3 cellular contexts compared by ENCODE assay signal in the genomic region with DNA sequence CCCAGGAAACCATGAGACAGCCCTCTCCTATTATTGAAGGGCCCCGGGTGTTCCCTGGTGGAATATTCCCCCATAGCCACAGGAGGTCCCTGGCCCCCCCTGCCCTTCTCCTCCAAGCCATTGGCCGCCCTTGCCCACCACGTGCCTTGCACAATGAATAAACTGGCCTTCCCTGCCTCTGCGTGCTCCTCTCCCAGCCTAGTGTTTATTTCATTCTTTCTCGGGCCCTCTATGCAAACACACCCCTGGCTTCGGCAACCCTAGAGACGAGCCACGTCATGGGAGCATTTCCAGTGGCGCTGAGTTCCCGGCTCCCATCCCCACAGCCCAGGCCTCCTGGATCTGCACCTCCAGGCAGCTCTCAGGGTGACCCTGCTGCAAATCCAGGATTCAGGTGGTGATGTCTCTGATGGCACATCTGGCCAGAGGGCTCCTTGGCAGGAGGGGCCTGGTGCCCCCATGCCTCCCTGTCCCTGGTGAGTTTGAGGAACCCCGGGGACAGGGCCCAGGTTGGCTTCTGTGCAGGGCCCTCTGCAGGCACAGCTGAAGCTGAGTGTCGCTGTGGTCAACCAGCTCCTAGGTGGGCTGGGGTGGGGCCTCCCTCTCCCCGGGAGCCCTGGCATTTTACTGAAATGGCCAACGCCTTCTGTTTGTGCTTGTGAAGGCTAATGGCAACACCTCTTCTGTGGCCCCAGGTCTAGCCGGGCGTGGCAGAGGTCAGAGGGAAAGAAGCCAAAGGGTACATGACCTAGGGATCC.
A peak's percentile ranks its signal among the peaks of the same experiment; 100 is the strongest.
TF ChIP-seq lines count a peak whose summit lies in the region.

No MANE protein-coding gene starts in this region.

TF ChIP-seq in SK-N-SH, 30 proteins besides CTCF, POLR2A, EP300 and RAD21:
- TF ChIP-seq YY1 (IDR thresholded peaks at IDR 0.05; ENCODE audit: low read depth) (no peak), TCF12 (IDR thresholded peaks at IDR 0.05) (no peak), MXI1 (IDR thresholded peaks at IDR 0.05; ENCODE audit: low read depth, low read length) (no peak), POLR2AphosphoS5 (IDR thresholded peaks at IDR 0.05; ENCODE audit: low read depth, low read length) (no peak), TAF1 (IDR thresholded peaks at IDR 0.05; ENCODE audit: borderline replicate concordance, low read depth, low read length) (no peak), RCOR1 (IDR thresholded peaks at IDR 0.05; ENCODE audit: low read length) (no peak), GABPA (IDR thresholded peaks at IDR 0.05; ENCODE audit: low read depth) (no peak), FOXM1 (IDR thresholded peaks at IDR 0.05; ENCODE audit: low read depth) (no peak)
- TF ChIP-seq, protein P1, sequence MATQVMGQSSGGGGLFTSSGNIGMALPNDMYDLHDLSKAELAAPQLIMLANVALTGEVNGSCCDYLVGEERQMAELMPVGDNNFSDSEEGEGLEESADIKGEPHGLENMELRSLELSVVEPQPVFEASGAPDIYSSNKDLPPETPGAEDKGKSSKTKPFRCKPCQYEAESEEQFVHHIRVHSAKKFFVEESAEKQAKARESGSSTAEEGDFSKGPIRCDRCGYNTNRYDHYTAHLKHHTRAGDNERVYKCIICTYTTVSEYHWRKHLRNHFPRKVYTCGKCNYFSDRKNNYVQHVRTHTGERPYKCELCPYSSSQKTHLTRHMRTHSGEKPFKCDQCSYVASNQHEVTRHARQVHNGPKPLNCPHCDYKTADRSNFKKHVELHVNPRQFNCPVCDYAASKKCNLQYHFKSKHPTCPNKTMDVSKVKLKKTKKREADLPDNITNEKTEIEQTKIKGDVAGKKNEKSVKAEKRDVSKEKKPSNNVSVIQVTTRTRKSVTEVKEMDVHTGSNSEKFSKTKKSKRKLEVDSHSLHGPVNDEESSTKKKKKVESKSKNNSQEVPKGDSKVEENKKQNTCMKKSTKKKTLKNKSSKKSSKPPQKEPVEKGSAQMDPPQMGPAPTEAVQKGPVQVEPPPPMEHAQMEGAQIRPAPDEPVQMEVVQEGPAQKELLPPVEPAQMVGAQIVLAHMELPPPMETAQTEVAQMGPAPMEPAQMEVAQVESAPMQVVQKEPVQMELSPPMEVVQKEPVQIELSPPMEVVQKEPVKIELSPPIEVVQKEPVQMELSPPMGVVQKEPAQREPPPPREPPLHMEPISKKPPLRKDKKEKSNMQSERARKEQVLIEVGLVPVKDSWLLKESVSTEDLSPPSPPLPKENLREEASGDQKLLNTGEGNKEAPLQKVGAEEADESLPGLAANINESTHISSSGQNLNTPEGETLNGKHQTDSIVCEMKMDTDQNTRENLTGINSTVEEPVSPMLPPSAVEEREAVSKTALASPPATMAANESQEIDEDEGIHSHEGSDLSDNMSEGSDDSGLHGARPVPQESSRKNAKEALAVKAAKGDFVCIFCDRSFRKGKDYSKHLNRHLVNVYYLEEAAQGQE (IDR thresholded peaks at IDR 0.05; ENCODE audit: low read depth, low read length), result no peak
- TF ChIP-seq, protein P2, sequence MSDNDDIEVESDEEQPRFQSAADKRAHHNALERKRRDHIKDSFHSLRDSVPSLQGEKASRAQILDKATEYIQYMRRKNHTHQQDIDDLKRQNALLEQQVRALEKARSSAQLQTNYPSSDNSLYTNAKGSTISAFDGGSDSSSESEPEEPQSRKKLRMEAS (IDR thresholded peaks at IDR 0.05; ENCODE audit: low read depth), result no peak
- TF ChIP-seq, protein P3, sequence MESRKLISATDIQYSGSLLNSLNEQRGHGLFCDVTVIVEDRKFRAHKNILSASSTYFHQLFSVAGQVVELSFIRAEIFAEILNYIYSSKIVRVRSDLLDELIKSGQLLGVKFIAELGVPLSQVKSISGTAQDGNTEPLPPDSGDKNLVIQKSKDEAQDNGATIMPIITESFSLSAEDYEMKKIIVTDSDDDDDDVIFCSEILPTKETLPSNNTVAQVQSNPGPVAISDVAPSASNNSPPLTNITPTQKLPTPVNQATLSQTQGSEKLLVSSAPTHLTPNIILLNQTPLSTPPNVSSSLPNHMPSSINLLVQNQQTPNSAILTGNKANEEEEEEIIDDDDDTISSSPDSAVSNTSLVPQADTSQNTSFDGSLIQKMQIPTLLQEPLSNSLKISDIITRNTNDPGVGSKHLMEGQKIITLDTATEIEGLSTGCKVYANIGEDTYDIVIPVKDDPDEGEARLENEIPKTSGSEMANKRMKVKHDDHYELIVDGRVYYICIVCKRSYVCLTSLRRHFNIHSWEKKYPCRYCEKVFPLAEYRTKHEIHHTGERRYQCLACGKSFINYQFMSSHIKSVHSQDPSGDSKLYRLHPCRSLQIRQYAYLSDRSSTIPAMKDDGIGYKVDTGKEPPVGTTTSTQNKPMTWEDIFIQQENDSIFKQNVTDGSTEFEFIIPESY (IDR thresholded peaks at IDR 0.05; ENCODE audit: borderline replicate concordance, low read depth), result no peak

TF ChIP-seq in SK-N-SH treated with all-trans-retinoic acid at 6 μM for 48 hours, 23 proteins besides CTCF, POLR2A, EP300 and RAD21 (continues in another document):
- TF ChIP-seq ZNF565 (CRISPR knock-in tag; conservative IDR thresholded peaks at IDR 0.05; ENCODE audit: low read depth) (no peak), ZNF70 (CRISPR knock-in tag; IDR thresholded peaks at IDR 0.05) (no peak), TOX (CRISPR knock-in tag; IDR thresholded peaks at IDR 0.05; ENCODE audit: borderline replicate concordance) (no peak), GLIS3 (CRISPR knock-in tag; IDR thresholded peaks at IDR 0.05) (no peak), TCF4 (CRISPR knock-in tag; IDR thresholded peaks at IDR 0.05; ENCODE audit: borderline replicate concordance) (no peak), ESRRG (CRISPR knock-in tag; IDR thresholded peaks at IDR 0.05) (no peak), ZFP3 (CRISPR knock-in tag; IDR thresholded peaks at IDR 0.05) (no peak), BACH2 (CRISPR knock-in tag; IDR thresholded peaks at IDR 0.05; ENCODE audit: borderline replicate concordance) (no peak)
- TF ChIP-seq, protein P4, sequence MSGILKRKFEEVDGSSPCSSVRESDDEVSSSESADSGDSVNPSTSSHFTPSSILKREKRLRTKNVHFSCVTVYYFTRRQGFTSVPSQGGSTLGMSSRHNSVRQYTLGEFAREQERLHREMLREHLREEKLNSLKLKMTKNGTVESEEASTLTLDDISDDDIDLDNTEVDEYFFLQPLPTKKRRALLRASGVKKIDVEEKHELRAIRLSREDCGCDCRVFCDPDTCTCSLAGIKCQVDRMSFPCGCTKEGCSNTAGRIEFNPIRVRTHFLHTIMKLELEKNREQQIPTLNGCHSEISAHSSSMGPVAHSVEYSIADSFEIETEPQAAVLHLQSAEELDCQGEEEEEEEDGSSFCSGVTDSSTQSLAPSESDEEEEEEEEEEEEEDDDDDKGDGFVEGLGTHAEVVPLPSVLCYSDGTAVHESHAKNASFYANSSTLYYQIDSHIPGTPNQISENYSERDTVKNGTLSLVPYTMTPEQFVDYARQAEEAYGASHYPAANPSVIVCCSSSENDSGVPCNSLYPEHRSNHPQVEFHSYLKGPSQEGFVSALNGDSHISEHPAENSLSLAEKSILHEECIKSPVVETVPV (CRISPR knock-in tag; IDR thresholded peaks at IDR 0.05), result no peak
- TF ChIP-seq, protein P5, sequence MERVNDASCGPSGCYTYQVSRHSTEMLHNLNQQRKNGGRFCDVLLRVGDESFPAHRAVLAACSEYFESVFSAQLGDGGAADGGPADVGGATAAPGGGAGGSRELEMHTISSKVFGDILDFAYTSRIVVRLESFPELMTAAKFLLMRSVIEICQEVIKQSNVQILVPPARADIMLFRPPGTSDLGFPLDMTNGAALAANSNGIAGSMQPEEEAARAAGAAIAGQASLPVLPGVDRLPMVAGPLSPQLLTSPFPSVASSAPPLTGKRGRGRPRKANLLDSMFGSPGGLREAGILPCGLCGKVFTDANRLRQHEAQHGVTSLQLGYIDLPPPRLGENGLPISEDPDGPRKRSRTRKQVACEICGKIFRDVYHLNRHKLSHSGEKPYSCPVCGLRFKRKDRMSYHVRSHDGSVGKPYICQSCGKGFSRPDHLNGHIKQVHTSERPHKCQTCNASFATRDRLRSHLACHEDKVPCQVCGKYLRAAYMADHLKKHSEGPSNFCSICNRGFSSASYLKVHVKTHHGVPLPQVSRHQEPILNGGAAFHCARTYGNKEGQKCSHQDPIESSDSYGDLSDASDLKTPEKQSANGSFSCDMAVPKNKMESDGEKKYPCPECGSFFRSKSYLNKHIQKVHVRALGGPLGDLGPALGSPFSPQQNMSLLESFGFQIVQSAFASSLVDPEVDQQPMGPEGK (CRISPR knock-in tag; IDR thresholded peaks at IDR 0.05; ENCODE audit: borderline replicate concordance), result no peak
- TF ChIP-seq, protein P6, sequence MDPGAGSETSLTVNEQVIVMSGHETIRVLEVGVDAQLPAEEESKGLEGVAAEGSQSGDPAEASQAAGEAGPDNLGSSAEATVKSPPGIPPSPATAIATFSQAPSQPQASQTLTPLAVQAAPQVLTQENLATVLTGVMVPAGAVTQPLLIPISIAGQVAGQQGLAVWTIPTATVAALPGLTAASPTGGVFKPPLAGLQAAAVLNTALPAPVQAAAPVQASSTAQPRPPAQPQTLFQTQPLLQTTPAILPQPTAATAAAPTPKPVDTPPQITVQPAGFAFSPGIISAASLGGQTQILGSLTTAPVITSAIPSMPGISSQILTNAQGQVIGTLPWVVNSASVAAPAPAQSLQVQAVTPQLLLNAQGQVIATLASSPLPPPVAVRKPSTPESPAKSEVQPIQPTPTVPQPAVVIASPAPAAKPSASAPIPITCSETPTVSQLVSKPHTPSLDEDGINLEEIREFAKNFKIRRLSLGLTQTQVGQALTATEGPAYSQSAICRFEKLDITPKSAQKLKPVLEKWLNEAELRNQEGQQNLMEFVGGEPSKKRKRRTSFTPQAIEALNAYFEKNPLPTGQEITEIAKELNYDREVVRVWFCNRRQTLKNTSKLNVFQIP (CRISPR knock-in tag; IDR thresholded peaks at IDR 0.05; ENCODE audit: borderline replicate concordance, low read depth), result no peak

TF ChIP-seq in WTC11, 78 proteins besides CTCF, POLR2A, EP300 and RAD21:
- TF ChIP-seq, protein P7, sequence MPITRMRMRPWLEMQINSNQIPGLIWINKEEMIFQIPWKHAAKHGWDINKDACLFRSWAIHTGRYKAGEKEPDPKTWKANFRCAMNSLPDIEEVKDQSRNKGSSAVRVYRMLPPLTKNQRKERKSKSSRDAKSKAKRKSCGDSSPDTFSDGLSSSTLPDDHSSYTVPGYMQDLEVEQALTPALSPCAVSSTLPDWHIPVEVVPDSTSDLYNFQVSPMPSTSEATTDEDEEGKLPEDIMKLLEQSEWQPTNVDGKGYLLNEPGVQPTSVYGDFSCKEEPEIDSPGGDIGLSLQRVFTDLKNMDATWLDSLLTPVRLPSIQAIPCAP (CRISPR knock-in tag; IDR thresholded peaks at IDR 0.05), result no peak
- no peak for TF ChIP-seq ZBTB21 (CRISPR knock-in tag; IDR thresholded peaks at IDR 0.05; ENCODE audit: borderline replicate concordance)
- TF ChIP-seq SOX15 (CRISPR knock-in tag; IDR thresholded peaks at IDR 0.05), result no peak
- TF ChIP-seq, protein P8, sequence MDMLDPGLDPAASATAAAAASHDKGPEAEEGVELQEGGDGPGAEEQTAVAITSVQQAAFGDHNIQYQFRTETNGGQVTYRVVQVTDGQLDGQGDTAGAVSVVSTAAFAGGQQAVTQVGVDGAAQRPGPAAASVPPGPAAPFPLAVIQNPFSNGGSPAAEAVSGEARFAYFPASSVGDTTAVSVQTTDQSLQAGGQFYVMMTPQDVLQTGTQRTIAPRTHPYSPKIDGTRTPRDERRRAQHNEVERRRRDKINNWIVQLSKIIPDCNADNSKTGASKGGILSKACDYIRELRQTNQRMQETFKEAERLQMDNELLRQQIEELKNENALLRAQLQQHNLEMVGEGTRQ (CRISPR knock-in tag; IDR thresholded peaks at IDR 0.05), result peak; percentile 39
- TF ChIP-seq, protein P9, sequence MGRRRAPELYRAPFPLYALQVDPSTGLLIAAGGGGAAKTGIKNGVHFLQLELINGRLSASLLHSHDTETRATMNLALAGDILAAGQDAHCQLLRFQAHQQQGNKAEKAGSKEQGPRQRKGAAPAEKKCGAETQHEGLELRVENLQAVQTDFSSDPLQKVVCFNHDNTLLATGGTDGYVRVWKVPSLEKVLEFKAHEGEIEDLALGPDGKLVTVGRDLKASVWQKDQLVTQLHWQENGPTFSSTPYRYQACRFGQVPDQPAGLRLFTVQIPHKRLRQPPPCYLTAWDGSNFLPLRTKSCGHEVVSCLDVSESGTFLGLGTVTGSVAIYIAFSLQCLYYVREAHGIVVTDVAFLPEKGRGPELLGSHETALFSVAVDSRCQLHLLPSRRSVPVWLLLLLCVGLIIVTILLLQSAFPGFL (CRISPR knock-in tag; IDR thresholded peaks at IDR 0.05; ENCODE audit: borderline replicate concordance), result no peak
- 0 out of 2 replicates have a peak, but pooled peaks have one; percentile 2 for TF ChIP-seq SP1 (CRISPR knock-in tag; conservative IDR thresholded peaks at IDR 0.05)
- TF ChIP-seq, protein P10, sequence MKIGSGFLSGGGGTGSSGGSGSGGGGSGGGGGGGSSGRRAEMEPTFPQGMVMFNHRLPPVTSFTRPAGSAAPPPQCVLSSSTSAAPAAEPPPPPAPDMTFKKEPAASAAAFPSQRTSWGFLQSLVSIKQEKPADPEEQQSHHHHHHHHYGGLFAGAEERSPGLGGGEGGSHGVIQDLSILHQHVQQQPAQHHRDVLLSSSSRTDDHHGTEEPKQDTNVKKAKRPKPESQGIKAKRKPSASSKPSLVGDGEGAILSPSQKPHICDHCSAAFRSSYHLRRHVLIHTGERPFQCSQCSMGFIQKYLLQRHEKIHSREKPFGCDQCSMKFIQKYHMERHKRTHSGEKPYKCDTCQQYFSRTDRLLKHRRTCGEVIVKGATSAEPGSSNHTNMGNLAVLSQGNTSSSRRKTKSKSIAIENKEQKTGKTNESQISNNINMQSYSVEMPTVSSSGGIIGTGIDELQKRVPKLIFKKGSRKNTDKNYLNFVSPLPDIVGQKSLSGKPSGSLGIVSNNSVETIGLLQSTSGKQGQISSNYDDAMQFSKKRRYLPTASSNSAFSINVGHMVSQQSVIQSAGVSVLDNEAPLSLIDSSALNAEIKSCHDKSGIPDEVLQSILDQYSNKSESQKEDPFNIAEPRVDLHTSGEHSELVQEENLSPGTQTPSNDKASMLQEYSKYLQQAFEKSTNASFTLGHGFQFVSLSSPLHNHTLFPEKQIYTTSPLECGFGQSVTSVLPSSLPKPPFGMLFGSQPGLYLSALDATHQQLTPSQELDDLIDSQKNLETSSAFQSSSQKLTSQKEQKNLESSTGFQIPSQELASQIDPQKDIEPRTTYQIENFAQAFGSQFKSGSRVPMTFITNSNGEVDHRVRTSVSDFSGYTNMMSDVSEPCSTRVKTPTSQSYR (CRISPR knock-in tag; IDR thresholded peaks at IDR 0.05), result no peak
- TF ChIP-seq, protein P11, sequence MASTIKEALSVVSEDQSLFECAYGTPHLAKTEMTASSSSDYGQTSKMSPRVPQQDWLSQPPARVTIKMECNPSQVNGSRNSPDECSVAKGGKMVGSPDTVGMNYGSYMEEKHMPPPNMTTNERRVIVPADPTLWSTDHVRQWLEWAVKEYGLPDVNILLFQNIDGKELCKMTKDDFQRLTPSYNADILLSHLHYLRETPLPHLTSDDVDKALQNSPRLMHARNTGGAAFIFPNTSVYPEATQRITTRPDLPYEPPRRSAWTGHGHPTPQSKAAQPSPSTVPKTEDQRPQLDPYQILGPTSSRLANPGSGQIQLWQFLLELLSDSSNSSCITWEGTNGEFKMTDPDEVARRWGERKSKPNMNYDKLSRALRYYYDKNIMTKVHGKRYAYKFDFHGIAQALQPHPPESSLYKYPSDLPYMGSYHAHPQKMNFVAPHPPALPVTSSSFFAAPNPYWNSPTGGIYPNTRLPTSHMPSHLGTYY (CRISPR knock-in tag; IDR thresholded peaks at IDR 0.05), result no peak
- no peak for TF ChIP-seq ZNF416 (CRISPR knock-in tag; IDR thresholded peaks at IDR 0.05)
- TF ChIP-seq, protein P12, sequence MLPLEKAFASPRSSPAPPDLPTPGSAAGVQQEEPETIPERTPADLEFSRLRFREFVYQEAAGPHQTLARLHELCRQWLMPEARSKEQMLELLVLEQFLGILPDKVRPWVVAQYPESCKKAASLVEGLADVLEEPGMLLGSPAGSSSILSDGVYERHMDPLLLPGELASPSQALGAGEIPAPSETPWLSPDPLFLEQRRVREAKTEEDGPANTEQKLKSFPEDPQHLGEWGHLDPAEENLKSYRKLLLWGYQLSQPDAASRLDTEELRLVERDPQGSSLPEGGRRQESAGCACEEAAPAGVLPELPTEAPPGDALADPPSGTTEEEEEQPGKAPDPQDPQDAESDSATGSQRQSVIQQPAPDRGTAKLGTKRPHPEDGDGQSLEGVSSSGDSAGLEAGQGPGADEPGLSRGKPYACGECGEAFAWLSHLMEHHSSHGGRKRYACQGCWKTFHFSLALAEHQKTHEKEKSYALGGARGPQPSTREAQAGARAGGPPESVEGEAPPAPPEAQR (CRISPR knock-in tag; IDR thresholded peaks at IDR 0.05), result no peak
